In genomic region chr5:74143151-74143550, GRCh38 we compare ENCODE assay signal across 36 cellular contexts.
"Had no signal": no experiment of that assay in that cellular context is flagged by ENCODE, and none has a peak within 500 bp of the region (broad histone marks: within the 10 kb centered on the region; RNA-seq: fewer than 3 reads in every experiment).

No MANE protein-coding gene starts in this region.

- H3K4me1 Mint-ChIP-seq: activated CD4-positive, alpha-beta T cell treated with anti-CD3 and anti-CD28 coated beads for 36 hours; activated CD4-positive, alpha-beta T cell treated with anti-CD3 and anti-CD28 coated beads, Interleukin-2, amount 10 ng/mL, durations not matched to agents 24 days and 14 days; activated CD8-positive, alpha-beta memory T cell treated with anti-CD3 and anti-CD28 coated beads, Interleukin-2, amount 10 ng/mL, durations not matched to agents 7 days and 5 days; activated naive CD4-positive, alpha-beta T cell treated with anti-CD3 and anti-CD28 coated beads, Interleukin-2, amount 50 U/mL, for 24 hours; activated naive CD8-positive, alpha-beta T cell treated with anti-CD3 and anti-CD28 coated beads for 36 hours; activated naive CD8-positive, alpha-beta T cell treated with anti-CD3 and anti-CD28 coated beads, Interleukin-2, amount 50 U/mL, for 24 hours; T-helper 17 cell had no signal

- ATAC-seq: activated CD4-positive, alpha-beta T cell treated with anti-CD3 and anti-CD28 coated beads for 36 hours; activated CD8-positive, alpha-beta memory T cell treated with anti-CD3 and anti-CD28 coated beads, Interleukin-2, amount 10 ng/mL, durations not matched to agents 7 days and 5 days; activated CD8-positive, alpha-beta T cell treated with anti-CD3 and anti-CD28 coated beads, Interleukin-2, amount 10 ng/mL, durations not matched to agents 7 days and 5 days; activated naive CD8-positive, alpha-beta T cell treated with anti-CD3 and anti-CD28 coated beads, Interleukin-2, amount 50 U/mL, for 24 hours; body of pancreas; foreskin keratinocyte; gastrocnemius medialis; T-helper 17 cell had no signal

- DNase-seq: activated CD4-positive, alpha-beta memory T cell treated with anti-CD3 and anti-CD28 coated beads for 36 hours; activated CD4-positive, alpha-beta T cell treated with anti-CD3 and anti-CD28 coated beads for 36 hours; activated CD4-positive, alpha-beta T cell treated with anti-CD3 and anti-CD28 coated beads, Interleukin-2, amount 10 ng/mL, durations not matched to agents 24 days and 14 days; activated CD4-positive, CD25-positive, alpha-beta regulatory T cell; activated CD4-positive, CD25-positive, alpha-beta regulatory T cell treated with anti-CD3 and anti-CD28 coated beads, Interleukin-2, amount 50 U/mL, for 72 hours; activated CD8-positive, alpha-beta memory T cell treated with anti-CD3 and anti-CD28 coated beads, Interleukin-2, amount 10 ng/mL, durations not matched to agents 7 days and 5 days; activated CD8-positive, alpha-beta memory T cell treated with anti-CD3 and anti-CD28 coated beads, Interleukin-2, amount 50 U/mL, for 4 hours; activated CD8-positive, alpha-beta T cell treated with anti-CD3 and anti-CD28 coated beads, Interleukin-2, amount 10 ng/mL, durations not matched to agents 7 days and 5 days; activated effector memory CD4-positive, alpha-beta T cell treated with anti-CD3 and anti-CD28 coated beads, Interleukin-2, amount 50 U/mL, for 16 hours; activated naive CD4-positive, alpha-beta T cell treated with anti-CD3 and anti-CD28 coated beads for 36 hours; activated naive CD8-positive, alpha-beta T cell treated with anti-CD3 and anti-CD28 coated beads for 36 hours; activated naive CD8-positive, alpha-beta T cell treated with anti-CD3 and anti-CD28 coated beads, Interleukin-2, amount 50 U/mL, for 24 hours; activated T-cell treated with anti-CD3 and anti-CD28 coated beads, Interleukin-2, amount 50 U/mL, for 1 hour; activated T-cell treated with anti-CD3 and anti-CD28 coated beads, Interleukin-2, amount 50 U/mL, for 48 hours; adrenal gland; aorta; body of pancreas; central memory CD4-positive, alpha-beta T cell; cerebellar nuclear complex; colonic mucosa; effector CD8-positive, alpha-beta T cell; gastrocnemius medialis; glutamatergic neuron; T-helper 1 cell; T-helper 17 cell; T1000 had no signal

- H3K9me3 Mint-ChIP-seq: activated CD4-positive, alpha-beta memory T cell treated with anti-CD3 and anti-CD28 coated beads for 36 hours; activated CD4-positive, alpha-beta T cell treated with anti-CD3 and anti-CD28 coated beads, Interleukin-2, amount 10 ng/mL, durations not matched to agents 24 days and 14 days; activated naive CD4-positive, alpha-beta T cell treated with anti-CD3 and anti-CD28 coated beads for 36 hours; activated naive CD4-positive, alpha-beta T cell treated with anti-CD3 and anti-CD28 coated beads, Interleukin-2, amount 50 U/mL, for 24 hours; activated naive CD8-positive, alpha-beta T cell treated with anti-CD3 and anti-CD28 coated beads for 36 hours; activated naive CD8-positive, alpha-beta T cell treated with anti-CD3 and anti-CD28 coated beads, Interleukin-2, amount 50 U/mL, for 24 hours; activated T-helper 1 cell treated with anti-CD3 and anti-CD28 coated beads, Interleukin-12 subunit alpha, Interleukin-12 subunit beta, Interleukin-2, Interleukin-4 antibody, amounts not matched to agents 30 ng/mL and 10 ng/mL and 1 ng/mL, durations not matched to agents 14 hours and 24 hours and 36 hours; activated T-helper 2 cell treated with anti-CD3 and anti-CD28 coated beads, Interferon-gamma antibody, Interleukin-2, Interleukin-4, amounts not matched to agents 10 μg/mL and 5 μg/mL and 100 μg/mL, durations not matched to agents 14 hours and 24 hours and 36 hours; T-helper 2 cell treated with Interferon-gamma antibody and Interleukin-4, amounts not matched to agents 5 μg/mL and 100 μg/mL, for 36 hours had no signal

- H3K4me3 Mint-ChIP-seq: activated CD4-positive, alpha-beta memory T cell treated with anti-CD3 and anti-CD28 coated beads for 36 hours; activated CD4-positive, alpha-beta T cell treated with anti-CD3 and anti-CD28 coated beads for 36 hours; activated CD4-positive, alpha-beta T cell treated with anti-CD3 and anti-CD28 coated beads, Interleukin-2, amount 10 ng/mL, durations not matched to agents 24 days and 14 days; activated CD8-positive, alpha-beta memory T cell treated with anti-CD3 and anti-CD28 coated beads, Interleukin-2, amount 10 ng/mL, durations not matched to agents 7 days and 5 days; activated CD8-positive, alpha-beta T cell treated with anti-CD3 and anti-CD28 coated beads, Interleukin-2, amount 10 ng/mL, durations not matched to agents 7 days and 5 days; activated naive CD4-positive, alpha-beta T cell treated with anti-CD3 and anti-CD28 coated beads for 36 hours; activated naive CD4-positive, alpha-beta T cell treated with anti-CD3 and anti-CD28 coated beads, Interleukin-2, amount 50 U/mL, for 24 hours; activated naive CD8-positive, alpha-beta T cell treated with anti-CD3 and anti-CD28 coated beads for 36 hours; activated naive CD8-positive, alpha-beta T cell treated with anti-CD3 and anti-CD28 coated beads, Interleukin-2, amount 50 U/mL, for 24 hours; activated T-helper 1 cell treated with anti-CD3 and anti-CD28 coated beads, Interleukin-12 subunit alpha, Interleukin-12 subunit beta, Interleukin-2, Interleukin-4 antibody, amounts not matched to agents 30 ng/mL and 10 ng/mL and 1 ng/mL, durations not matched to agents 14 hours and 24 hours and 36 hours; T-helper 17 cell; T-helper 2 cell treated with Interferon-gamma antibody and Interleukin-4, amounts not matched to agents 5 μg/mL and 100 μg/mL, for 36 hours had no signal

- H3K27me3 Mint-ChIP-seq: activated CD4-positive, alpha-beta T cell treated with anti-CD3 and anti-CD28 coated beads, Interleukin-2, amount 10 ng/mL, durations not matched to agents 24 days and 14 days had no signal

- H3K36me3 ChIP-seq: adrenal gland, cardiac muscle cell, colonic mucosa, esophagus muscularis mucosa, gastrocnemius medialis, heart left ventricle, WERI-Rb-1 had no signal

- H3K27ac Mint-ChIP-seq: activated CD4-positive, alpha-beta memory T cell treated with anti-CD3 and anti-CD28 coated beads for 36 hours; activated CD4-positive, alpha-beta T cell treated with anti-CD3 and anti-CD28 coated beads for 36 hours; activated CD4-positive, alpha-beta T cell treated with anti-CD3 and anti-CD28 coated beads, Interleukin-2, amount 10 ng/mL, durations not matched to agents 24 days and 14 days; activated CD8-positive, alpha-beta memory T cell treated with anti-CD3 and anti-CD28 coated beads, Interleukin-2, amount 10 ng/mL, durations not matched to agents 7 days and 5 days; activated CD8-positive, alpha-beta T cell treated with anti-CD3 and anti-CD28 coated beads, Interleukin-2, amount 10 ng/mL, durations not matched to agents 7 days and 5 days; activated naive CD4-positive, alpha-beta T cell treated with anti-CD3 and anti-CD28 coated beads for 36 hours; activated naive CD4-positive, alpha-beta T cell treated with anti-CD3 and anti-CD28 coated beads, Interleukin-2, amount 50 U/mL, for 24 hours; activated naive CD8-positive, alpha-beta T cell treated with anti-CD3 and anti-CD28 coated beads for 36 hours; activated naive CD8-positive, alpha-beta T cell treated with anti-CD3 and anti-CD28 coated beads, Interleukin-2, amount 50 U/mL, for 24 hours; activated T-helper 1 cell treated with anti-CD3 and anti-CD28 coated beads, Interleukin-12 subunit alpha, Interleukin-12 subunit beta, Interleukin-2, Interleukin-4 antibody, amounts not matched to agents 30 ng/mL and 10 ng/mL and 1 ng/mL, durations not matched to agents 14 hours and 24 hours and 36 hours; activated T-helper 2 cell treated with anti-CD3 and anti-CD28 coated beads, Interferon-gamma antibody, Interleukin-2, Interleukin-4, amounts not matched to agents 10 μg/mL and 5 μg/mL and 100 μg/mL, durations not matched to agents 14 hours and 24 hours and 36 hours; T-helper 17 cell; T-helper 2 cell treated with Interferon-gamma antibody and Interleukin-4, amounts not matched to agents 5 μg/mL and 100 μg/mL, for 36 hours had no signal

- H3K4me3 ChIP-seq: adrenal gland, body of pancreas, cardiac muscle cell, colonic mucosa, esophagus muscularis mucosa, gastrocnemius medialis, heart left ventricle had no signal

- FAIRE-seq: endometrium had no signal

- H3K27me3 ChIP-seq: body of pancreas, cardiac muscle cell, colonic mucosa, esophagus muscularis mucosa, foreskin keratinocyte, gastrocnemius medialis had no signal

- H3K9me3 ChIP-seq: adrenal gland, body of pancreas, colonic mucosa, esophagus muscularis mucosa, gastrocnemius medialis, heart left ventricle had no signal

- H3K4me1 ChIP-seq: adrenal gland, body of pancreas, colonic mucosa, foreskin keratinocyte, gastrocnemius medialis had no signal

- H3K36me3 Mint-ChIP-seq: activated CD4-positive, alpha-beta memory T cell treated with anti-CD3 and anti-CD28 coated beads for 36 hours; activated CD8-positive, alpha-beta memory T cell treated with anti-CD3 and anti-CD28 coated beads, Interleukin-2, amount 10 ng/mL, durations not matched to agents 7 days and 5 days; activated naive CD4-positive, alpha-beta T cell treated with anti-CD3 and anti-CD28 coated beads, Interleukin-2, amount 50 U/mL, for 24 hours; activated naive CD8-positive, alpha-beta T cell treated with anti-CD3 and anti-CD28 coated beads for 36 hours had no signal

- H3K27ac ChIP-seq: adrenal gland, body of pancreas, cardiac muscle cell, colonic mucosa, esophagus muscularis mucosa, foreskin keratinocyte, gastrocnemius medialis, heart left ventricle, WERI-Rb-1 had no signal
